Comparison of ENCODE assay signal across 17 cellular contexts in genomic region chr13:42394361-42395065, GRCh38.
DNase-seq lines count a peak whose midpoint lies in the region; ATAC-seq and TF ChIP-seq lines count a peak whose summit lies in the region.
"Had no signal": no experiment of that assay in that cellular context is flagged by ENCODE, and none has a peak within 500 bp of the region (broad histone marks: within the 10 kb centered on the region; RNA-seq: fewer than 3 reads in every experiment).

No MANE protein-coding gene starts in this region.

- TF ChIP-seq POLR2A in GM19193 (IDR thresholded peaks at IDR 0.05; ENCODE audit: extremely low read depth, insufficient read depth, insufficient read length): peak; percentile 4

- H3K4me1 Mint-ChIP-seq in naive thymus-derived CD4-positive, alpha-beta T cell: peaks cover 30 to 72% (median 66%) of the 10 kb centered on the region in 7 donors

- H3K36me3 Mint-ChIP-seq in naive thymus-derived CD4-positive, alpha-beta T cell: peaks cover 0 to 15% (median 0%) of the 10 kb centered on the region in 5 donors

- H3K9me3 ChIP-seq in naive thymus-derived CD4-positive, alpha-beta T cell (ENCODE audit: control insufficient read depth in 2 of 3, low read length in 3 of 3): no peaks in the 10 kb centered on the region
- H3K9me3 ChIP-seq: neutrophil, sigmoid colon had no signal

- no peaks in the 10 kb centered on the region for H3K36me3 ChIP-seq in naive thymus-derived CD4-positive, alpha-beta T cell (ENCODE audit: control insufficient read depth in 2 of 3, insufficient read depth in 3 of 3, low read length in 3 of 3)
- H3K36me3 ChIP-seq: cardiac muscle cell, neutrophil, sigmoid colon had no signal

- peak; percentile 27 for DNase-seq in activated CD4-positive, alpha-beta T cell treated with anti-CD3 and anti-CD28 coated beads for 48 hours
- no peak for DNase-seq in activated CD4-positive, alpha-beta T cell treated with anti-CD3 and anti-CD28 coated beads for 1 hour
- peak; percentile 41 to 56 for DNase-seq in activated T-cell treated with anti-CD3 and anti-CD28 coated beads, Interleukin-2, amount 50 U/mL, for 48 hours
- peak in 2 of 9 donors; percentile 16 to 20 for DNase-seq in naive thymus-derived CD4-positive, alpha-beta T cell
- no peak for DNase-seq in SKM-1 (lab: John Stamatoyannopoulos, UW; ENCODE audit: unreplicated experiment)
- DNase-seq: activated gamma-delta T cell treated with Interleukin-2 at 50 U/mL for 16 hours; endodermal cell; foreskin fibroblast; NCI-H2227 treated with DMSO at 0.1 percent for 48 hours; SIG-M5; sigmoid colon; stimulated activated naive CD4-positive, alpha-beta T cell treated with Interleukin-2 at 50 U/mL for 16 hours had no signal

- no peak for ATAC-seq in naive thymus-derived CD4-positive, alpha-beta T cell
- ATAC-seq in HG02678 (IDR thresholded peaks at IDR 0.05; ENCODE audit: unreplicated experiment): no peak
- ATAC-seq in GM21515 (IDR thresholded peaks at IDR 0.05; ENCODE audit: unreplicated experiment): no peak

- POLR2A ChIA-PET in naive thymus-derived CD4-positive, alpha-beta T cell (lab: Charles Lee): no interaction called here

- CTCF ChIA-PET in naive thymus-derived CD4-positive, alpha-beta T cell (lab: Charles Lee): no interaction called here

- H3K4me1 ChIP-seq in naive thymus-derived CD4-positive, alpha-beta T cell (ENCODE audit: control insufficient read depth in 2 of 2, insufficient read depth in 2 of 2, low read length in 2 of 2): peaks cover 47 to 58% of the 10 kb centered on the region in 2 donors

- H3K4me3 Mint-ChIP-seq in naive thymus-derived CD4-positive, alpha-beta T cell: peak overlapping the region; percentile 70 to 89 (median 81)
- H3K4me3 Mint-ChIP-seq: endodermal cell had no signal

- intact Hi-C loops in naive thymus-derived CD4-positive, alpha-beta T cell (cut with micrococcal nuclease): loop anchor here (5.0 to 10.0 kb wide), 7 partner anchors 103 to 1410 kb away; partner anchors contain the start of gene DGKH (in 2 of the 2)

- H3K27me3 Mint-ChIP-seq in naive thymus-derived CD4-positive, alpha-beta T cell: no peaks in the 10 kb centered on the region

- H3K4me3 ChIP-seq in naive thymus-derived CD4-positive, alpha-beta T cell (ENCODE audit: low read length): peak overlapping the region; percentile 9
- H3K4me3 ChIP-seq: cardiac muscle cell, sigmoid colon had no signal

- no peak overlapping the region for H3K27ac ChIP-seq in naive thymus-derived CD4-positive, alpha-beta T cell (ENCODE audit: low read depth, low read length)
- H3K27ac ChIP-seq: cardiac muscle cell, neutrophil, sigmoid colon had no signal

- no peaks in the 10 kb centered on the region for H3K27me3 ChIP-seq in naive thymus-derived CD4-positive, alpha-beta T cell (ENCODE audit: control insufficient read depth in 2 of 2, insufficient read depth in 2 of 2, low read length in 2 of 2)
- H3K27me3 ChIP-seq: cardiac muscle cell, neutrophil, sigmoid colon had no signal

- peak overlapping the region; percentile 60 to 98 (median 87) for H3K27ac Mint-ChIP-seq in naive thymus-derived CD4-positive, alpha-beta T cell
- H3K27ac Mint-ChIP-seq: endodermal cell had no signal

- peaks cover 0 to 11% (median under 1%) of the 10 kb centered on the region in 11 donors for H3K9me3 Mint-ChIP-seq in naive thymus-derived CD4-positive, alpha-beta T cell
- H3K9me3 Mint-ChIP-seq: endodermal cell had no signal

Comparison
In these comparisons a context has a peak if more than half of its experiments do, and no peak if none do; other contexts are left out.
1. DNase-seq: peak in activated CD4-positive, alpha-beta T cell treated with anti-CD3 and anti-CD28 coated beads for 48 hours (single experiment) and activated T-cell treated with anti-CD3 and anti-CD28 coated beads, Interleukin-2, amount 50 U/mL, for 48 hours (2 of 2); none in activated CD4-positive, alpha-beta T cell treated with anti-CD3 and anti-CD28 coated beads for 1 hour (single experiment) and SKM-1 (single experiment).